ENCODE assay signal across 8 cellular contexts in genomic region chr15:34101366-34102174, GRCh38. TPM values are rescaled to one million over a fixed set of nuclear protein-coding genes. Genes with fewer than 3 reads are reported as not detected.
DNase-seq lines count a peak whose midpoint lies in the region; ATAC-seq, FAIRE-seq and TF ChIP-seq lines count a peak whose summit lies in the region.

TSS of gene EMC7 (minus strand) at chr15:34101862. CDS start at chr15:34101839, 23 bp downstream.
TSS of gene PGBD4 (plus strand) at chr15:34102083. CDS start at chr15:34102532, 449 bp downstream.

- peak within 1 kb of the TSS; percentile 94 for H3K4me3 ChIP-seq in cardiac muscle cell
- H3K4me3 ChIP-seq in pancreas, result peak within 1 kb of the TSS; percentile 71 to 91 (median 87)
- peak within 1 kb of the TSS; percentile 87 to 91 for H3K4me3 ChIP-seq in tibial artery

- H3K27ac ChIP-seq in adipose tissue (ENCODE audit: low read depth, low read length), result peak within 1 kb of the TSS; percentile 56
- H3K27ac ChIP-seq in cardiac muscle cell, result peak within 1 kb of the TSS; percentile 86
- peak within 1 kb of the TSS; percentile 74 to 89 (median 82) for H3K27ac ChIP-seq in pancreas
- H3K27ac ChIP-seq in tibial artery, result peak within 1 kb of the TSS; percentile 76 to 90

- TF ChIP-seq CTCF in cardiac muscle cell (IDR thresholded peaks at IDR 0.05; ENCODE audit: low read depth, low read length), result no peak
- no peak for TF ChIP-seq CTCF in pancreas (IDR thresholded peaks at IDR 0.05)
- no peak for TF ChIP-seq CTCF in tibial artery (IDR thresholded peaks at IDR 0.05)

- WGBS in adipose tissue, 3 donors, result 0% methylated on average over 46 to 48 of the region's 48 CpGs
- WGBS in pancreas, 2 donors, result 0 to 1% methylated on average over 48 of the region's 48 CpGs

- H3K27me3 ChIP-seq in cardiac muscle cell (no peaks in the 10 kb centered on the region), pancreas (no peaks in the 10 kb centered on the region), tibial artery (no peaks in the 10 kb centered on the region)

- peak; percentile 99 for ATAC-seq in HG02840 (IDR thresholded peaks at IDR 0.05; ENCODE audit: low FRiP score, unreplicated experiment)
- ATAC-seq in pancreas, result peak; percentile 98 to 100 (median 99)

- FAIRE-seq in GM12892 (lab: Jason Lieb, UNC) (peak; percentile 99), pancreas (lab: Jason Lieb, UNC) (peak; percentile 97)

- H3K36me3 ChIP-seq in cardiac muscle cell, result no peaks in the 10 kb centered on the region
- no peaks in the 10 kb centered on the region for H3K36me3 ChIP-seq in pancreas
- H3K36me3 ChIP-seq in tibial artery, result no peaks in the 10 kb centered on the region

- DNase-seq in GM12892 (ENCODE audit: insufficient read length) (peak; percentile 78), NCI-H1436 (lab: John Stamatoyannopoulos, UW) (peak; percentile 98), SW480 (ENCODE audit: low spot score) (peak; percentile 97), cardiac muscle cell (ENCODE audit: low read depth in 1 of 2, low spot score in 1 of 2) (peak; percentile 99 to 100), pancreas (peak; percentile 97 to 100 (median 99)), tibial artery (peak; percentile 99)

- peak; percentile 94 for TF ChIP-seq POLR2A in GM12892 (IDR thresholded peaks at IDR 0.05; ENCODE audit: low read depth, low read length)

- intact Hi-C loops in pancreas (cut with DNase I) (loop anchor here in 1 of 3 donors (10.0 kb wide), 1 partner anchor 113 kb away; the partner anchor contains the start of gene KATNBL1), tibial artery (cut with DNase I; ENCODE audit: low total_unique reads) (loop anchor here (5.0 kb wide), 1 partner anchor 121 kb away; no protein-coding TSS in a partner anchor)

- H3K4me1 ChIP-seq in cardiac muscle cell (ENCODE audit: low read depth), result peaks cover 8% of the 10 kb centered on the region
- H3K4me1 ChIP-seq in pancreas, result peaks cover 0 to 21% (median 7%) of the 10 kb centered on the region in 3 donors
- H3K4me1 ChIP-seq in tibial artery, result peaks cover 0 to 27% (median 22%) of the 10 kb centered on the region in 4 donors

- no peaks in the 10 kb centered on the region for H3K9me3 ChIP-seq in cardiac muscle cell (ENCODE audit: low read depth)
- no peaks in the 10 kb centered on the region for H3K9me3 ChIP-seq in pancreas
- no peaks in the 10 kb centered on the region for H3K9me3 ChIP-seq in tibial artery

RNA-seq across cellular contexts. Expression of gene EMC7, which starts in this region (rescaled TPM):
- 62.9 TPM for polyA plus RNA-seq in GM12892 (2012; ENCODE audit: missing spikeins)
- polyA plus RNA-seq in adipose tissue (10 to 100 TPM; 50.0 to 93.1 (median 52.4) TPM), cardiac muscle cell (116 and 145 TPM in 2 replicates), pancreas (10 to 100 TPM; 38.0 to 48.4 TPM)
- total RNA-seq in cardiac muscle cell (18.5 and 35.6 TPM in 2 replicates), pancreas (10 to 100 TPM; 25.8 to 38.3 (median 31.7) TPM)

RNA-seq across cellular contexts. Expression of gene PGBD4, which starts in this region (rescaled TPM):
- polyA plus RNA-seq in GM12892 (2012; ENCODE audit: missing spikeins), result 2.2 TPM
- polyA plus RNA-seq in adipose tissue (under 1 TPM; 0.45 to 0.61 (median 0.46) TPM), cardiac muscle cell (0.37 and 2.6 TPM in 2 replicates), pancreas (under 1 TPM; 0.61 to 0.85 TPM)
- total RNA-seq in cardiac muscle cell (1.7 TPM in 2 replicates), pancreas (1 to 10 TPM in 1 of 6 donors, under 1 TPM in 5; 0.37 to 1.1 (median 0.57) TPM)

Comparison
In these comparisons a context has a peak if more than half of its experiments do, and no peak if none do; other contexts are left out.
1. Peak in every context shown above with its lines: DNase-seq, ATAC-seq, H3K4me3 ChIP-seq and H3K27ac ChIP-seq.